In genomic region chr2:27322766-27323591, GRCh38 we compare ENCODE assay signal across 8 cellular contexts. TPM values are rescaled to one million over a fixed set of nuclear protein-coding genes. Genes with fewer than 3 reads are reported as not detected.
DNase-seq lines count a peak whose midpoint lies in the region; ATAC-seq and TF ChIP-seq lines count a peak whose summit lies in the region.

A gene with protein sequence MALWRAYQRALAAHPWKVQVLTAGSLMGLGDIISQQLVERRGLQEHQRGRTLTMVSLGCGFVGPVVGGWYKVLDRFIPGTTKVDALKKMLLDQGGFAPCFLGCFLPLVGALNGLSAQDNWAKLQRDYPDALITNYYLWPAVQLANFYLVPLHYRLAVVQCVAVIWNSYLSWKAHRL (minus strand): TSS chr2:27323097. CDS start chr2:27322517, 580 bp downstream.

- peak within 1 kb of the TSS; percentile 98 for H3K4me3 Mint-ChIP-seq in T-helper 17 cell

- H3K27ac Mint-ChIP-seq in T-helper 17 cell, result peak within 1 kb of the TSS; percentile 99

- intact Hi-C loops in left ventricle myocardium superior (cut with micrococcal nuclease) (no loop called here), prostate gland (cut with DNase I) (loop anchor here (5.0 kb wide), 1 partner anchor 34 kb away; the partner anchor contains the start of gene GTF3C2)

- DNase-seq in NCI-H187 (lab: John Stamatoyannopoulos, UW), result peak; percentile 69 to 89
- peak; percentile 73 to 77 (median 73) for DNase-seq in T-helper 17 cell
- peak; percentile 46 to 94 (median 85) for DNase-seq in amygdala (lab: John Stamatoyannopoulos, UW)
- peak; percentile 93 for DNase-seq in left ventricle myocardium superior
- DNase-seq in prostate gland (ENCODE audit: low spot score), result peak; percentile 92
- DNase-seq in ureter (ENCODE audit: low spot score), result peak; percentile 95

- peak; percentile 93 for TF ChIP-seq POLR2A in GM15510 (IDR thresholded peaks at IDR 0.05; ENCODE audit: borderline replicate concordance, extremely low read depth, insufficient read length)
- peak; percentile 84 for TF ChIP-seq POLR2A in prostate gland (IDR thresholded peaks at IDR 0.05)

- peak within 1 kb of the TSS; percentile 87 to 92 for H3K27ac ChIP-seq in prostate gland

- no peaks in the 10 kb centered on the region for H3K9me3 ChIP-seq in T-helper 17 cell (ENCODE audit: control insufficient read depth, low read length, poor library complexity, severe bottlenecking)
- H3K9me3 ChIP-seq in prostate gland, result no peaks in the 10 kb centered on the region

- H3K27me3 Mint-ChIP-seq in T-helper 17 cell, result no peaks in the 10 kb centered on the region

- under 1% methylated on average over 36 of the region's 39 CpGs for WGBS in prostate gland

- ATAC-seq in HG02884 (IDR thresholded peaks at IDR 0.05; ENCODE audit: unreplicated experiment) (peak; percentile 87), T-helper 17 cell (peak; percentile 98), left ventricle myocardium superior (peak; percentile 92)

- no peaks in the 10 kb centered on the region for H3K27me3 ChIP-seq in prostate gland (replicated peaks; ENCODE audit: insufficient read depth)

- H3K4me3 ChIP-seq in prostate gland, result peak within 1 kb of the TSS; percentile 61 to 64

- peaks cover 8% of the 10 kb centered on the region for H3K36me3 Mint-ChIP-seq in T-helper 17 cell (ENCODE audit: low read depth)

- peaks cover 10% of the 10 kb centered on the region for H3K4me1 ChIP-seq in prostate gland (replicated peaks)

- peaks cover 3 to 4% of the 10 kb centered on the region in 2 donors for H3K36me3 ChIP-seq in prostate gland

- H3K4me1 Mint-ChIP-seq in T-helper 17 cell, result peaks cover 20% of the 10 kb centered on the region

- TF ChIP-seq CTCF in prostate gland (IDR thresholded peaks at IDR 0.05), result no peak

RNA-seq across cellular contexts. Expression of the gene that starts here (rescaled TPM):
- total RNA-seq in T-helper 17 cell (10 to 100 TPM; 46.5 to 48.6 TPM), left ventricle myocardium superior (47.2 TPM), prostate gland (10 to 100 TPM; 82.5 to 90.3 TPM), ureter (77.1 TPM)

Comparison
In these comparisons a context has a peak if more than half of its experiments do, and no peak if none do; other contexts are left out.
1. Peak in every context shown above with its lines: DNase-seq, ATAC-seq, H3K4me3 ChIP-seq and H3K27ac ChIP-seq.